In the genomic region with DNA sequence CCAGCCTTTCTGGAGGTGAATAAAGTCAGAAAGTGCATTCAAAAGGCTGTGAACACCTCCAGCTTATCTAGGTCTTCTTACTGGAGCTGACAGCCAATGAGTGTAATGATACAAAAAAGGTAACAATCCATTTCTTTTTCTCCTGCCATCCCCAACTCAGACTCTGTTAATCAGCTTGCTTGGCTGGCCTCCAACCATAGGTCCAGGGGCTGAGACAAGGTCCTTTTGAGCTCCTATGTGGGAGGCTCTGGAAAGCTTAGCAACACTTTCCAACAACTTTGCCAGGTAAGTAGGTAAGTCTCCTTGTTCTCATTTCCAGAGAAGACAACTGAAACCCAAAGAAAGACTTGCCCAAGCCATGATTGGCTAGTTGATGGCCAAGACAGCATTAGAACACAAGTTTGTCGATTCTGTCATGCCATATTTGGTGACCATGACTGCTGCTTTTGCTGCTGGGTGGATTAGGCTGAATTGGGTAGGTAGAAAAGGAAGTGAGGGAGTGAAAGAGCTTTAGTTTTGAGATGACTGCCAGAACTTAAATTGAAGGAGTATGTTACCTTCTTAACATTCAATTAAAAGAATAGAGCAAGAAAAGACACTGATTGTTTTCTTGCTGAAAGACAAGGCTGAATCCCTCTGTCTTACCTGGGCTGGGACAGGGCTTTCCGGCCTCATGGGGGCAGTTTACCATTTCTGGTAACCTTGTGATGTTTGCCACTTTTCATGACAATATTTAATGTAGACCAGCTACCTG, we compare ENCODE assay signal across 12 cellular contexts. TPM values are rescaled to one million over a fixed set of nuclear protein-coding genes. Genes with fewer than 3 reads are reported as not detected.
DNase-seq lines count a peak whose midpoint lies in the region; ATAC-seq and TF ChIP-seq lines count a peak whose summit lies in the region.
"Had no signal": no experiment of that assay in that cellular context is flagged by ENCODE, and none has a peak within 500 bp of the region (broad histone marks: within the 10 kb centered on the region; RNA-seq: fewer than 3 reads in every experiment).

No MANE protein-coding gene starts in this region.

- H3K9me3 Mint-ChIP-seq in CD14-positive monocyte, result peaks cover 0 to 3% (median 0%) of the 10 kb centered on the region in 7 donors
- no peaks in the 10 kb centered on the region for H3K9me3 Mint-ChIP-seq in effector memory CD8-positive, alpha-beta T cell

- peaks cover 68% of the 10 kb centered on the region for H3K4me1 Mint-ChIP-seq in CD14-positive monocyte
- peaks cover 28 to 52% of the 10 kb centered on the region in 2 donors for H3K4me1 Mint-ChIP-seq in effector memory CD8-positive, alpha-beta T cell (ENCODE audit: low read depth in 2 of 2)

- DNase-seq in CD14-positive monocyte (ENCODE audit: low spot score), result no peak
- no peak for DNase-seq in Jurkat, Clone E6-1 (ENCODE audit: low read depth, low spot score)
- no peak for DNase-seq in effector memory CD8-positive, alpha-beta T cell
- DNase-seq in posterior cingulate gyrus, result no peak
- no peak for DNase-seq in ovary
- DNase-seq in left lobe of liver (ENCODE audit: low spot score), result no peak
- no peak for DNase-seq in activated CD4-positive, CD25-positive, alpha-beta regulatory T cell (lab: John Stamatoyannopoulos, UW)
- DNase-seq: central memory CD4-positive, alpha-beta T cell; hypothalamus; NCI-H524 had no signal

- 48 to 67% (median 54%) methylated on average over 2 of the region's 2 CpGs for WGBS in ovary, 3 donors

- ATAC-seq in GM18867 (IDR thresholded peaks at IDR 0.05; ENCODE audit: unreplicated experiment) (peak; percentile 42), left lobe of liver (no peak)
- ATAC-seq in effector memory CD8-positive, alpha-beta T cell (replicated peaks), result no peak

- no peaks in the 10 kb centered on the region for H3K36me3 ChIP-seq in ovary

- no peak for TF ChIP-seq POLR2A in ovary (IDR thresholded peaks at IDR 0.05)

- no peaks in the 10 kb centered on the region for H3K4me1 ChIP-seq in ovary (ENCODE audit: insufficient read depth)

- H3K36me3 Mint-ChIP-seq in CD14-positive monocyte, result peaks cover 31 to 46% of the 10 kb centered on the region in 2 donors
- H3K36me3 Mint-ChIP-seq in effector memory CD8-positive, alpha-beta T cell (ENCODE audit: insufficient read depth), result no peaks in the 10 kb centered on the region

- TF ChIP-seq EP300 in ovary (IDR thresholded peaks at IDR 0.05), result no peak

- H3K27me3 ChIP-seq in ovary, result no peaks in the 10 kb centered on the region

- H3K9me3 ChIP-seq in ovary, result no peaks in the 10 kb centered on the region

- H3K4me3 Mint-ChIP-seq in CD14-positive monocyte, result peak overlapping the region; percentile 83 to 95
- peak overlapping the region in 1 of 2 donors; percentile 57 for H3K4me3 Mint-ChIP-seq in effector memory CD8-positive, alpha-beta T cell

- peaks cover 0 to 1% (median 0%) of the 10 kb centered on the region in 3 donors for H3K27me3 Mint-ChIP-seq in CD14-positive monocyte (ENCODE audit: low read depth in 3 of 3)
- H3K27me3 Mint-ChIP-seq in effector memory CD8-positive, alpha-beta T cell, result no peaks in the 10 kb centered on the region

- no peak overlapping the region for H3K27ac ChIP-seq in ovary

- no peak for TF ChIP-seq CTCF in CD14-positive monocyte (IDR thresholded peaks at IDR 0.05)
- TF ChIP-seq CTCF in ovary (IDR thresholded peaks at IDR 0.05), result no peak

- peak overlapping the region; percentile 64 for H3K4me3 ChIP-seq in Jurkat, Clone E6-1 (ENCODE audit: low read length)
- H3K4me3 ChIP-seq in ovary, result no peak overlapping the region

- intact Hi-C loops in CD14-positive monocyte (cut with micrococcal nuclease) (loop anchor here in 1 of 2 donors (5.0 to 10.0 kb wide), 2 partner anchors 35 to 322 kb away; no protein-coding TSS in a partner anchor), posterior cingulate gyrus (cut with DNase I) (no loop called here), ovary (cut with DNase I) (no loop called here)

- H3K27ac Mint-ChIP-seq in CD14-positive monocyte, result peak overlapping the region; percentile 92 to 98 (median 98)
- peak overlapping the region; percentile 20 to 54 for H3K27ac Mint-ChIP-seq in effector memory CD8-positive, alpha-beta T cell

RNA-seq across cellular contexts. Expression of gene VSIG4, which starts 22.8 kb away (rescaled TPM):
- polyA plus RNA-seq in CD14-positive monocyte (10 to 100 TPM; 10.2 to 56.8 TPM), ovary (10 to 100 TPM; 19.4 to 92.5 TPM)
- polyA plus RNA-seq in Jurkat, Clone E6-1 (2012; ENCODE audit: insufficient read depth, insufficient read length), result not detected
- total RNA-seq in ovary (10 to 100 TPM in 6 of 7 donors, 1 to 10 TPM in 1; 4.4 to 50.5 (median 30.3) TPM), left lobe of liver (16.1 TPM)
- total RNA-seq: osteocyte had no signal
